25 cellular contexts compared by ENCODE assay signal in the genomic region with DNA sequence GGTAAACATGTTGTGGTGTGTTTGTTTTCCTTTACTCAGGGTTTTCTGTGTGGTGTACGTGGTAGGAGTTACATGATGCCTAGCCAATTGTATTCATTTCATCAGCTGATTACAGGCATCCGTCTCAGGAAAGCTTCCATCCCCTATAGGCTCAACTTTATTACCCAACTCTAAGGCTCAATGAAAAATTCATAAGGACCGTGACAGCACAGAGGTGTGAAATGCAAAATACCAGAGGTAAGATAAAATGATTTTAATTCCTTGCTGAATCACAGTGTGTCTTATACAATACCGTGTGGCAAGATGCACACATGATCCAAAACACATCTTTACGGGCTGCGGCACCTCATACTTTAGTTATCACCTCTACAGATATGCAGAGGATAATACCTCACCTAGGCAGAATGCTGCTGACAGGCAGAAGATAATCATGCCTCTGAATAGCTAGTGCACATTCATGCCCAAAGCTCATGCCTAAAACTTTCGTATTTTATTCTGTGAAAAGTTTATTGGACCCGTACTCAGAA.
A peak's percentile ranks its signal among the peaks of the same experiment; 100 is the strongest.
DNase-seq lines count a peak whose midpoint lies in the region; ATAC-seq, FAIRE-seq and TF ChIP-seq lines count a peak whose summit lies in the region.
"Had no signal": no experiment of that assay in that cellular context is flagged by ENCODE, and none has a peak within 500 bp of the region (broad histone marks: within the 10 kb centered on the region; RNA-seq: fewer than 3 reads in every experiment).

No MANE protein-coding gene starts in this region.

- intact Hi-C loops in aorta (cut with DNase I) = no loop called here

- H3K4me1 ChIP-seq in aorta (ENCODE audit: control insufficient read depth in 1 of 2, insufficient read depth in 2 of 2, low read length in 2 of 2) = no peaks in the 10 kb centered on the region
- H3K4me1 ChIP-seq: BE2C, BLaER1 had no signal

- peak; percentile 20 for FAIRE-seq in HTR-8/SVneo (lab: Jason Lieb, UNC)
- FAIRE-seq in bronchial epithelial cell (lab: Jason Lieb, UNC) = peak; percentile 7
- FAIRE-seq: A204.1, GM12878, GM12892, GM18507 had no signal

- WGBS in aorta, 2 donors = 88% methylated on average over 8 of the region's 8 CpGs

- no peak for DNase-seq in HTR-8/SVneo (ENCODE audit: insufficient read length, low spot score)
- DNase-seq in bronchial epithelial cell (ENCODE audit: low read depth) = no peak
- no peak for DNase-seq in aorta
- no peak for DNase-seq in 8988T
- no peak for DNase-seq in H7
- DNase-seq: ACHN; BE2C; C1 segment of cervical spinal cord; CD4-positive, alpha-beta memory T cell; CD4-positive, CD25-positive, alpha-beta regulatory T cell; CD8-positive, alpha-beta memory T cell; COR-L47; DMS 273 treated with DMSO at 0.1 percent for 48 hours; DMS153; DMS53; DMS79; DND-41; EL; GDM1 had no signal

- peak; percentile 29 for ATAC-seq in aorta (ENCODE audit: low FRiP score)
- ATAC-seq: GM12878 had no signal

- TF ChIP-seq CTCF in bronchial epithelial cell (IDR thresholded peaks at IDR 0.05; ENCODE audit: insufficient read depth, low read length, severe bottlenecking) = no peak

- H3K4me3 ChIP-seq in bronchial epithelial cell (ENCODE audit: low read depth, low read length) = no peak overlapping the region
- H3K4me3 ChIP-seq in aorta (ENCODE audit: low read length in 2 of 2) = no peak overlapping the region
- no peak overlapping the region for H3K4me3 ChIP-seq in H7 (ENCODE audit: insufficient read depth, low read depth, low read length)
- H3K4me3 ChIP-seq: BLaER1, GM12878 had no signal

- no peak overlapping the region for H3K27ac ChIP-seq in aorta (ENCODE audit: low read depth in 1 of 2, low read length in 2 of 2)
- H3K27ac ChIP-seq: 22Rv1, BLaER1 had no signal

- H3K36me3 ChIP-seq in bronchial epithelial cell (ENCODE audit: control insufficient read depth, insufficient read depth, low read length) = no peaks in the 10 kb centered on the region
- no peaks in the 10 kb centered on the region for H3K36me3 ChIP-seq in aorta (ENCODE audit: control insufficient read depth in 1 of 2, insufficient read depth in 2 of 2, low read length in 1 of 2)
- H3K36me3 ChIP-seq in H7 (replicated peaks; ENCODE audit: control insufficient read depth, insufficient read depth, low read length) = no peaks in the 10 kb centered on the region
- H3K36me3 ChIP-seq: BE2C, BLaER1 had no signal

- H3K9me3 ChIP-seq in aorta (ENCODE audit: control insufficient read depth, low read length) = no peaks in the 10 kb centered on the region
- H3K9me3 ChIP-seq: BE2C had no signal

- H3K27me3 ChIP-seq in bronchial epithelial cell (ENCODE audit: control insufficient read depth, insufficient read depth, low read length) = no peaks in the 10 kb centered on the region
- H3K27me3 ChIP-seq in aorta (ENCODE audit: control insufficient read depth in 1 of 2, insufficient read depth in 2 of 2, low read length in 1 of 2) = no peaks in the 10 kb centered on the region
- H3K27me3 ChIP-seq in H7 (ENCODE audit: control insufficient read depth, insufficient read depth, low read length) = no peaks in the 10 kb centered on the region
- H3K27me3 ChIP-seq: BE2C, BLaER1 had no signal
